In the genomic region with DNA sequence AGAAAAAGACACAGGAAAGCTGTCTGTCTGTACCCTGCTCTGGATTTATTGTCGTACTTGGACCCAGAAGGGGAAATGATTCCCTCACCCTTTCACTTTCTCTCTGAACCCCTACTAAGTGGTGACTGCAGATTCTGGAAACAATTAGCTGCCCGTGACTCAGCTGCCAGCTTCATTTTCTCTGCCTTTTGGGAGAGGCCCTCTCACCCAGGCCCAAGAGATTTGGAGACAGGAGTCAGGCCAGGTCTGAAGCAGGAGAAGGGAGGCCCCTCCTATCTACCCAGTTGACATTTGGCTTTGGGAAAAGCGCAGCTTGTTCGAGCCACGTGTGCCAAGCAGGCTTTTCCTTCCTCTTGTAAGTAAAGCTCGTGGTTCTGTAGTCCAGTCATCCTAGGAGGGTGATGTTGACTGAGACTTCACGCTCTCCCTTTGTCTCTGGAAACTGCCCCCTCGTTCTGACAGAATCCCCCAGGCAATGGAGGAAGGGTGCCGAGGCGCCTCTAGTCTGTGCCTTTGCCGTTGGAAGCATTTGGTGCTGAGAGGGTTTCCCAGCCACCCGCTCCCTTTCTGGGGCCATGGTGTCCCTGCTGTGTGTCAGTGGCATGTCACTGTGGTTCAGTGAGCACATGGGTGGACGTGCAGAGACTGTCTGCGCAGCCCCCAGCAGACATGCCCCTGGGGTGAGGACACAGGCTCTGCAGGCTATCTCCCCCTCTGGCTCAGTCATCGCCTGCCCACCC, we compare ENCODE assay signal across 15 cellular contexts. TPM values are rescaled to one million over a fixed set of nuclear protein-coding genes. Genes with fewer than 3 reads are reported as not detected.
DNase-seq lines count a peak whose midpoint lies in the region; ATAC-seq and TF ChIP-seq lines count a peak whose summit lies in the region.
"Had no signal": no experiment of that assay in that cellular context is flagged by ENCODE, and none has a peak within 500 bp of the region (broad histone marks: within the 10 kb centered on the region; RNA-seq: fewer than 3 reads in every experiment).

No MANE protein-coding gene starts in this region.

- TF ChIP-seq EP300 in SK-N-SH (IDR thresholded peaks at IDR 0.05; ENCODE audit: borderline replicate concordance in 1 of 2, low read depth in 1 of 2, low read length in 1 of 2) = no peak

- 0 out of 2 replicates have a peak overlapping the region, but pooled peaks have one; percentile 15 for H3K4me2 ChIP-seq in SK-N-SH
- H3K4me2 ChIP-seq: A549 had no signal

- H3K36me3 Mint-ChIP-seq in activated T-cell treated with anti-CD3 and anti-CD28 coated beads, Interleukin-2, amount 50 U/mL, for 24 hours (ENCODE audit: low read depth) = peaks cover 3% of the 10 kb centered on the region
- peaks cover 27% of the 10 kb centered on the region for H3K36me3 Mint-ChIP-seq in T-cell

- no peaks in the 10 kb centered on the region for H3K27me3 Mint-ChIP-seq in activated T-cell treated with anti-CD3 and anti-CD28 coated beads, Interleukin-2, amount 50 U/mL, for 24 hours
- H3K27me3 Mint-ChIP-seq in T-cell = no peaks in the 10 kb centered on the region

- H3K27ac Mint-ChIP-seq in activated T-cell treated with anti-CD3 and anti-CD28 coated beads, Interleukin-2, amount 50 U/mL, for 24 hours = no peak overlapping the region
- no peak overlapping the region for H3K27ac Mint-ChIP-seq in T-cell

- POLR2A ChIA-PET in SK-N-SH (lab: Yijun Ruan, JAX) (interaction anchor here (2.5 kb wide), 1 partner anchor 55 kb away, joined by 7 read pairs; no protein-coding TSS in a partner anchor), T-cell (lab: Charles Lee) (interaction anchor here in 1 of 2 donors (0.5 kb wide), 1 partner anchor 497 kb away, joined by 4 read pairs; no protein-coding TSS in a partner anchor)

- H4K20me1 ChIP-seq in SK-N-SH (ENCODE audit: insufficient read depth) = no peaks in the 10 kb centered on the region

- H3K9me3 ChIP-seq in SK-N-SH = no peaks in the 10 kb centered on the region
- no peaks in the 10 kb centered on the region for H3K9me3 ChIP-seq in left lung
- H3K9me3 ChIP-seq: A549, heart right ventricle had no signal

- no peak overlapping the region for H3K4me3 ChIP-seq in SK-N-SH (ENCODE audit: low read depth in 2 of 2, low read length in 1 of 2)
- H3K4me3 ChIP-seq in left lung = no peak overlapping the region
- H3K4me3 ChIP-seq: A549, heart right ventricle had no signal

- intact Hi-C loops in left lung (cut with DNase I) = no loop called here

- ATAC-seq in left lung (peak; percentile 16), T-cell (replicated peaks in 1 of 4) (no peak), GM18873 (IDR thresholded peaks at IDR 0.05; ENCODE audit: low FRiP score, unreplicated experiment) (no peak)
- ATAC-seq: A549 had no signal

- no peaks in the 10 kb centered on the region for H3F3A ChIP-seq in SK-N-SH (replicated peaks; ENCODE audit: insufficient read depth)

- H3K27ac ChIP-seq in SK-N-SH (ENCODE audit: low read depth in 2 of 2, low read length in 1 of 2) = peak overlapping the region in 1 of 2 experiments; percentile 25; a peak in 1 of 4 replicates
- peak overlapping the region in 1 of 2 donors; percentile 28 for H3K27ac ChIP-seq in left lung
- H3K27ac ChIP-seq: A549 had no signal

- peaks cover 0 to 38% of the 10 kb centered on the region in 2 experiments; a peak in 1 of 4 replicates for H3K4me1 ChIP-seq in SK-N-SH (ENCODE audit: control insufficient read depth in 1 of 2, insufficient read depth in 2 of 2, low read depth in 1 of 2, low read length in 1 of 2)
- peaks cover 0 to 53% of the 10 kb centered on the region in 2 donors for H3K4me1 ChIP-seq in left lung
- H3K4me1 ChIP-seq: A549 had no signal

- no peaks in the 10 kb centered on the region for H3K36me3 ChIP-seq in SK-N-SH (replicated peaks in 1 of 2; ENCODE audit: control insufficient read depth in 1 of 2, insufficient read depth in 2 of 2, low read length in 1 of 2)
- H3K36me3 ChIP-seq in left lung = no peaks in the 10 kb centered on the region

- no peaks in the 10 kb centered on the region for H3K9me3 Mint-ChIP-seq in activated T-cell treated with anti-CD3 and anti-CD28 coated beads, Interleukin-2, amount 50 U/mL, for 24 hours
- no peaks in the 10 kb centered on the region for H3K9me3 Mint-ChIP-seq in T-cell

- TF ChIP-seq RAD21 in SK-N-SH (IDR thresholded peaks at IDR 0.05; ENCODE audit: low read length) = no peak

- TF ChIP-seq CTCF in SK-N-SH (IDR thresholded peaks at IDR 0.05) (no peak), left lung (IDR thresholded peaks at IDR 0.05) (no peak)

- H3K27me3 ChIP-seq in SK-N-SH (ENCODE audit: insufficient read depth) (no peaks in the 10 kb centered on the region), left lung (no peaks in the 10 kb centered on the region)
- H3K27me3 ChIP-seq: heart right ventricle had no signal

- H3K9me2 ChIP-seq in SK-N-SH = no peaks in the 10 kb centered on the region

- H3K4me3 Mint-ChIP-seq in activated T-cell treated with anti-CD3 and anti-CD28 coated beads, Interleukin-2, amount 50 U/mL, for 24 hours = no peak overlapping the region
- H3K4me3 Mint-ChIP-seq in T-cell = no peak overlapping the region

- no peaks in the 10 kb centered on the region for H3K79me2 ChIP-seq in SK-N-SH (ENCODE audit: insufficient read depth)

- no peak overlapping the region for H3K9ac ChIP-seq in SK-N-SH

- no peak overlapping the region for H2AFZ ChIP-seq in SK-N-SH (ENCODE audit: low read depth)

- 64% methylated on average over 13 of the region's 15 CpGs for WGBS in SK-N-SH (ENCODE audit: low lambda C conversion rate)

- H3K4me1 Mint-ChIP-seq in activated T-cell treated with anti-CD3 and anti-CD28 coated beads, Interleukin-2, amount 50 U/mL, for 24 hours (ENCODE audit: low read depth) = peaks cover 5% of the 10 kb centered on the region
- H3K4me1 Mint-ChIP-seq in T-cell = peaks cover 0 to 15% (median 7%) of the 10 kb centered on the region in 3 donors

- CTCF ChIA-PET in SK-N-SH (lab: Yijun Ruan, JAX) (interaction anchor here (0.8 to 6.2 kb wide), 8 partner anchors 12 to 261 kb away, joined by 3 to 34 read pairs (median 4); a partner anchor contains a TSS), T-cell (lab: Charles Lee) (no interaction called here)

- peak; percentile 33 to 42 for DNase-seq in activated T-cell treated with anti-CD3 and anti-CD28 coated beads, Interleukin-2, amount 50 U/mL, for 48 hours
- DNase-seq in activated T-cell treated with anti-CD3 and anti-CD28 coated beads, Interleukin-2, amount 50 U/mL, for 24 hours = no peak
- DNase-seq in SK-N-SH (peak; percentile 56), left lung (peak in 1 of 2 donors; percentile 54), superior temporal gyrus (ENCODE audit: extremely low spot score) (peak; percentile 46), T-cell (no peak), germinal center (ENCODE audit: low spot score) (no peak)
- DNase-seq: activated CD4-positive, alpha-beta T cell treated with anti-CD3 and anti-CD28 coated beads for 4 hours; activated naive CD4-positive, alpha-beta T cell treated with Interleukin-2 at 50 U/mL for 16 hours; heart right ventricle; SIG-M5; stimulated activated CD8-positive, alpha-beta memory T cell treated with anti-CD3 and anti-CD28 coated beads, Interleukin-4, amount 100 ng/mL, for 48 hours had no signal

TF ChIP-seq in SK-N-SH, 30 proteins besides CTCF, POLR2A, EP300 and RAD21:
- TF ChIP-seq FOSL2 (IDR thresholded peaks at IDR 0.05; ENCODE audit: borderline replicate concordance, low read depth) = no peak
- no peak for TF ChIP-seq GABPA (IDR thresholded peaks at IDR 0.05; ENCODE audit: low read depth)
- TF ChIP-seq YY1 (IDR thresholded peaks at IDR 0.05; ENCODE audit: low read depth) = no peak
- TF ChIP-seq NFIC (IDR thresholded peaks at IDR 0.05; ENCODE audit: borderline replicate concordance) = no peak
- peak; percentile 50 for TF ChIP-seq TCF12 (IDR thresholded peaks at IDR 0.05)

RNA-seq across cellular contexts. Expression of a gene that starts 8.6 kb away (rescaled TPM):
- not detected in 2 replicates for polyA plus RNA-seq in SK-N-SH (2012; rRNA removed)
- polyA plus RNA-seq in SK-N-SH (2012; cell fraction: cytosol; rRNA removed) = not detected in 2 replicates
- polyA plus RNA-seq in SK-N-SH (2012; cell fraction: nucleus; rRNA removed) = 0.04 TPM in 1 of 2 replicates, not detected in the other
- 1 to 10 TPM; 1.7 to 2.7 TPM for total RNA-seq in left lung
- total RNA-seq in T-cell = under 1 TPM in 3 of 5 donors, not detected in 2; 0.13 to 0.22 (median 0.20) TPM
- total RNA-seq: G401 had no signal
- polyA plus RNA-seq: A549 had no signal

RNA-seq across cellular contexts. Expression of a gene that starts 37.1 kb away (rescaled TPM):
- not detected in 2 replicates for polyA plus RNA-seq in SK-N-SH (2012; rRNA removed)
- not detected in 2 replicates for polyA plus RNA-seq in SK-N-SH (2012; cell fraction: cytosol; rRNA removed)
- polyA plus RNA-seq in SK-N-SH (2012; cell fraction: nucleus; rRNA removed) = not detected in 2 replicates
- 10 to 100 TPM in 1 of 2 donors, 1 to 10 TPM in 1; 6.2 to 11.5 TPM for total RNA-seq in left lung
- total RNA-seq in T-cell = under 1 TPM in 3 of 5 donors, not detected in 2; 0.38 to 0.72 (median 0.61) TPM
- total RNA-seq: G401 had no signal
- polyA plus RNA-seq: A549 had no signal

Comparison
In these comparisons a context has a peak if more than half of its experiments do, and no peak if none do; other contexts are left out.
1. DNase-seq: peak in activated T-cell treated with anti-CD3 and anti-CD28 coated beads, Interleukin-2, amount 50 U/mL, for 48 hours (2 of 2), SK-N-SH (single experiment) and superior temporal gyrus (single experiment); none in activated T-cell treated with anti-CD3 and anti-CD28 coated beads, Interleukin-2, amount 50 U/mL, for 24 hours (single experiment), T-cell (0 of 34) and germinal center (single experiment).
2. RNA of a gene that starts 37.1 kb away (total RNA-seq): 6.2 to 11.5 TPM in left lung; 0.38 to 0.72 TPM in T-cell; every median in the first group is over 4 times any median in the second.